24 cellular contexts compared by ENCODE assay signal in the genomic region with DNA sequence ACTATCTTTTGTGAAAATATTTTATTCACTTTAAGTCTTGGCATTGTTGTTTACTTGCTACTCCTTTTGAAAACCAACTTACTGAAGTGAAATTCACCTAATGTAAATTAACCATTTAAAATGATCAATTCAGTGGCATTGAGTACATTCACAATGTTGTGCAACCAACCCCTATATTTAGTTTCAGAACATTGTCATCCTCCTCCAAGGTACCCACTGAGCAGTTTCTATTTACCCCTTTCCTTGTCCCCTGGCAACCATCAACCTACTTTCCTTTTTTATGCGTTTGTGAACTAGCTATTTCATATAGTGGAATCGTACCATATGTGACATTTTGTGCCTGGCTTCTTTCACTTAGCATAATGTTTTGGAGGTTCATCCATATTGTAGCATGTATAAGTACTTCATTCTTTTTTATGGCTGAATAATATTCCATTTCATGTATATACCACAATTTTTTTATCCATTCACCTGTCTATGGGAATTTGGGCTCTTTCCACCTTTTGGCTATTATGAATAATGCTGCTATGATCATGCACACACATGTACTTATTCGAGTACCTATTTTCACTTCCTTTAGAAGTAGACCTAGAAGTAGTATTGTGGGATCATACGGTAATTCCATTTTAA.
DNase-seq lines count a peak whose midpoint lies in the region; ATAC-seq, FAIRE-seq and TF ChIP-seq lines count a peak whose summit lies in the region.
"Had no signal": no experiment of that assay in that cellular context is flagged by ENCODE, and none has a peak within 500 bp of the region (broad histone marks: within the 10 kb centered on the region; RNA-seq: fewer than 3 reads in every experiment).

No MANE protein-coding gene starts in this region.

- H3K27me3 Mint-ChIP-seq in GM23338 (ENCODE audit: insufficient read depth, low read depth, poor library complexity), result peaks cover 10% of the 10 kb centered on the region

- peak overlapping the region; percentile 54 for H2BK5ac ChIP-seq in H1 (ENCODE audit: low read depth, low read length)

- peaks cover 33% of the 10 kb centered on the region for H3K36me3 Mint-ChIP-seq in GM23338 (ENCODE audit: low read depth)
- H3K36me3 Mint-ChIP-seq: IgD-negative memory B cell had no signal

- no peak overlapping the region; the same call in 1 of the 2 replicates for H2BK12ac ChIP-seq in H1 (ENCODE audit: low read depth, low read length)

- H3K4ac ChIP-seq in H1 (replicated peaks; ENCODE audit: insufficient read length, low read depth, low read length), result no peak overlapping the region

- no peaks in the 10 kb centered on the region for H4K20me1 ChIP-seq in GM23338 (replicated peaks; ENCODE audit: insufficient read depth)
- H4K20me1 ChIP-seq in H1 (replicated peaks in 1 of 2; ENCODE audit: control insufficient read depth in 1 of 2, insufficient read depth in 2 of 2, low read length in 2 of 2), result peaks cover 0 to 2% of the 10 kb centered on the region in 2 experiments

- CTCF ChIA-PET in H1 (lab: Charles Lee; ENCODE audit: partially characterized antibody), result interaction anchor here (1.0 to 2.1 kb wide), 7 partner anchors 11 to 110 kb away, joined by 3 to 7 read pairs (median 4); a partner anchor contains a TSS

- ATAC-seq in GM23338, result no peak
- no peak for ATAC-seq in GM19395 (IDR thresholded peaks at IDR 0.05; ENCODE audit: unreplicated experiment)
- ATAC-seq: Right ventricle myocardium inferior had no signal

- peaks cover 76% of the 10 kb centered on the region for H3K4me1 Mint-ChIP-seq in GM23338
- H3K4me1 Mint-ChIP-seq: IgD-negative memory B cell had no signal

- 79% methylated on average over 4 of the region's 4 CpGs; no CpG with 5 or more reads in 1 of the 2 experiments for WGBS in H1 (ENCODE audit: extremely low coverage in 1 of 2, insufficient coverage in 1 of 2, insufficient read length in 1 of 2, insufficient replicate concordance in 2 of 2, low coverage in 1 of 2, low lambda C conversion rate in 2 of 2, missing lambda C conversion rate in 1 of 2), 2 experiments

- peaks cover 58% of the 10 kb centered on the region for H3K4me1 ChIP-seq in ES-I3 (ENCODE audit: insufficient read depth, low read length)
- peaks cover 68% of the 10 kb centered on the region for H3K4me1 ChIP-seq in GM23338 (ENCODE audit: insufficient read depth)
- peaks cover 5 to 40% (median 20%) of the 10 kb centered on the region in 4 experiments for H3K4me1 ChIP-seq in H1 (replicated peaks in 1 of 4; ENCODE audit: control insufficient read depth in 3 of 4, insufficient read depth in 4 of 4, low read length in 3 of 4)
- H3K4me1 ChIP-seq: esophagus squamous epithelium, testis, vagina had no signal

- POLR2A ChIA-PET in H1 (lab: Charles Lee; ENCODE audit: partially characterized antibody), result interaction anchor here (0.6 to 2.3 kb wide), 9 partner anchors 10 to 85 kb away, joined by 3 to 18 read pairs (median 5); a partner anchor contains a TSS

- H3K23ac ChIP-seq in H1 (ENCODE audit: insufficient read length), result no peak overlapping the region

- DNase-seq in GM23338 (ENCODE audit: low spot score) (no peak), NB4 (ENCODE audit: low read depth) (peak; percentile 23), H1 (ENCODE audit: low read depth in 1 of 2, low spot score in 2 of 2) (no peak), frontal cortex (ENCODE audit: low spot score in 2 of 2) (no peak), coronary artery (ENCODE audit: low spot score) (no peak)
- DNase-seq: activated naive CD8-positive, alpha-beta T cell treated with anti-CD3 and anti-CD28 coated beads, Interleukin-2, amount 10 ng/mL, durations not matched to agents 7 days and 5 days; effector CD8-positive, alpha-beta T cell; esophagus squamous epithelium; GDM1; NCI-H1694; NCI-H526 treated with DMSO at 0.1 percent for 48 hours had no signal

- no peak overlapping the region for H3K14ac ChIP-seq in H1 (ENCODE audit: insufficient read length)

- no peak overlapping the region for H2BK15ac ChIP-seq in H1 (ENCODE audit: low read length)

- H4K8ac ChIP-seq in H1 (ENCODE audit: extremely low read depth, insufficient read depth, low read length), result no peak overlapping the region

- H3K79me2 ChIP-seq in GM23338 (replicated peaks; ENCODE audit: insufficient read depth) (peaks cover 85% of the 10 kb centered on the region), H1 (ENCODE audit: control insufficient read depth in 1 of 2, insufficient read depth in 2 of 2, low read length in 2 of 2) (peaks cover 0 to 77% of the 10 kb centered on the region in 2 experiments; a peak in 3 of 4 replicates)

- H3K79me1 ChIP-seq in H1 (ENCODE audit: low read depth, low read length), result no peaks in the 10 kb centered on the region

- peak overlapping the region; percentile 35 for H3K4me3 Mint-ChIP-seq in GM23338
- H3K4me3 Mint-ChIP-seq: activated naive CD8-positive, alpha-beta T cell treated with anti-CD3 and anti-CD28 coated beads, Interleukin-2, amount 10 ng/mL, durations not matched to agents 7 days and 5 days; CD4-positive, alpha-beta T cell; IgD-negative memory B cell had no signal

- no peak overlapping the region for H3K18ac ChIP-seq in H1 (ENCODE audit: extremely low read depth, low read length)

- peak overlapping the region; percentile 37 for H3K4me3 ChIP-seq in GM23338
- no peak overlapping the region for H3K4me3 ChIP-seq in NB4 (ENCODE audit: low read depth, low read length)
- H3K4me3 ChIP-seq in H1 (ENCODE audit: extremely low read depth in 1 of 4, insufficient read depth in 2 of 4, low read depth in 3 of 4, low read length in 4 of 4), result peak overlapping the region in 2 of 4 experiments; percentile 3 to 46; a peak in 2 of 8 replicates
- no peak overlapping the region for H3K4me3 ChIP-seq in coronary artery
- H3K4me3 ChIP-seq: esophagus squamous epithelium, gastroesophageal sphincter, lower lobe of right lung, MG63, testis, vagina had no signal

- H2AFZ ChIP-seq in GM23338, result no peak overlapping the region
- H2AFZ ChIP-seq in H1 (ENCODE audit: low read length), result no peak overlapping the region

- H3K23me2 ChIP-seq in H1 (ENCODE audit: low read depth, low read length), result no peaks in the 10 kb centered on the region; the same call in 1 of the 2 replicates

- H2BK120ac ChIP-seq in H1 (replicated peaks; ENCODE audit: low read depth, low read length), result no peak overlapping the region

- no peak for TF ChIP-seq CTCF in GM23338 (conservative IDR thresholded peaks at IDR 0.05; ENCODE audit: low read depth in 2 of 2)
- no peak for TF ChIP-seq CTCF in NB4 (IDR thresholded peaks at IDR 0.05; ENCODE audit: low read depth, low read length)
- TF ChIP-seq CTCF in H1 (IDR thresholded peaks at IDR 0.05; ENCODE audit: control extremely low read depth in 1 of 3, insufficient read depth in 1 of 3, low read depth in 1 of 3, low read length in 3 of 3), result no peak
- no peak for TF ChIP-seq CTCF in coronary artery (IDR thresholded peaks at IDR 0.05)

- FAIRE-seq in H1 (lab: Jason Lieb, UNC), result peak; percentile 48
- no peak for FAIRE-seq in frontal cortex (lab: Jason Lieb, UNC)
- FAIRE-seq: GM18507 had no signal

- no peak for TF ChIP-seq RAD21 in H1 (IDR thresholded peaks at IDR 0.05 in 1 of 2, conservative IDR thresholded peaks at IDR 0.05 in 1 of 2; ENCODE audit: low read depth in 2 of 2, low read length in 2 of 2)

- H3F3A ChIP-seq in GM23338 (replicated peaks; ENCODE audit: low read depth), result peaks cover 8% of the 10 kb centered on the region; the same call in 1 of the 2 replicates

- H3K27me3 ChIP-seq in GM23338 (ENCODE audit: insufficient read depth) (no peaks in the 10 kb centered on the region), H1 (replicated peaks in 1 of 4; ENCODE audit: control insufficient read depth in 3 of 4, extremely low read depth in 1 of 4, insufficient read depth in 3 of 4, low read length in 3 of 4) (no peaks in the 10 kb centered on the region)
- H3K27me3 ChIP-seq: esophagus squamous epithelium, gastroesophageal sphincter, MG63, neutrophil, testis, vagina had no signal

- no peak overlapping the region for H4K5ac ChIP-seq in H1 (ENCODE audit: insufficient read length, low read depth, low read length)

- H3K9me3 Mint-ChIP-seq in GM23338, result peaks cover 8% of the 10 kb centered on the region; the same call in 2 of the 3 replicates

- peak overlapping the region; percentile 20 for H4K91ac ChIP-seq in H1 (replicated peaks; ENCODE audit: insufficient read length, low read length)

- H3K4me2 ChIP-seq in GM23338 (peak overlapping the region; percentile 56), H1 (ENCODE audit: insufficient read depth in 1 of 2, low read depth in 2 of 2, low read length in 2 of 2) (peak overlapping the region; percentile 64 to 88; a peak in 3 of 4 replicates)

- no peak for TF ChIP-seq EP300 in H1 (IDR thresholded peaks at IDR 0.05; ENCODE audit: borderline replicate concordance in 1 of 2, low read depth in 2 of 2, low read length in 2 of 2)

- 0 out of 2 replicates have a peak overlapping the region, but pooled peaks have one; percentile 43 for H2AK5ac ChIP-seq in H1 (ENCODE audit: low read depth, low read length)

- H3K36me3 ChIP-seq in ES-I3 (ENCODE audit: insufficient read depth, low read length), result no peaks in the 10 kb centered on the region
- H3K36me3 ChIP-seq in GM23338 (ENCODE audit: insufficient read depth), result no peaks in the 10 kb centered on the region
- H3K36me3 ChIP-seq in H1 (ENCODE audit: control insufficient read depth in 2 of 4, insufficient read depth in 4 of 4, low read length in 3 of 4), result no peaks in the 10 kb centered on the region
- H3K36me3 ChIP-seq: esophagus squamous epithelium, lower lobe of right lung, MG63, neutrophil, vagina had no signal

- no peak for TF ChIP-seq POLR2A in NB4 (IDR thresholded peaks at IDR 0.05; ENCODE audit: extremely low read depth, insufficient read length)
- TF ChIP-seq POLR2A in H1 (IDR thresholded peaks at IDR 0.05; ENCODE audit: control extremely low read depth in 1 of 2, low read depth in 2 of 2, low read length in 2 of 2), result no peak

- H2BK20ac ChIP-seq in H1 (ENCODE audit: low read length), result 0 out of 2 replicates have a peak overlapping the region, but pooled peaks have one; percentile 15

- H3K9ac ChIP-seq in ES-I3 (ENCODE audit: low read depth, low read length) (peak overlapping the region; percentile 28; the same call in 1 of the 2 replicates), H1 (replicated peaks in 1 of 4; ENCODE audit: extremely low read depth in 1 of 4, low read depth in 3 of 4, low read length in 3 of 4) (no peak overlapping the region)

- no peaks in the 10 kb centered on the region for H3K9me2 ChIP-seq in GM23338 (ENCODE audit: insufficient read depth)

- H3K9me3 ChIP-seq in ES-I3 (ENCODE audit: control insufficient read depth, insufficient read depth, low read length) (no peaks in the 10 kb centered on the region), H1 (ENCODE audit: insufficient read depth in 2 of 2, low read depth in 1 of 2, low read length in 1 of 2) (peaks cover 0 to 5% of the 10 kb centered on the region in 2 experiments; a peak in 1 of 4 replicates)
- H3K9me3 ChIP-seq: esophagus squamous epithelium, gastroesophageal sphincter, lower lobe of right lung, MG63, neutrophil, testis, vagina had no signal

- H3K56ac ChIP-seq in H1 (replicated peaks; ENCODE audit: insufficient read length, low read depth, low read length), result no peak overlapping the region

- H3K27ac ChIP-seq in GM23338 (ENCODE audit: low read depth) (peak overlapping the region; percentile 97), H1 (ENCODE audit: low read depth, low read length) (peak overlapping the region; percentile 90; the same call in 1 of the 2 replicates), coronary artery (no peak overlapping the region)
- H3K27ac ChIP-seq: esophagus squamous epithelium, gastroesophageal sphincter, HL-60, lower lobe of right lung, neutrophil, testis, vagina had no signal

- H3K27ac Mint-ChIP-seq in GM23338, result peak overlapping the region; percentile 99
- H3K27ac Mint-ChIP-seq: activated naive CD8-positive, alpha-beta T cell treated with anti-CD3 and anti-CD28 coated beads, Interleukin-2, amount 10 ng/mL, durations not matched to agents 7 days and 5 days; CD4-positive, alpha-beta T cell; IgD-negative memory B cell had no signal

Comparison
In these comparisons a context has a peak if more than half of its experiments do, and no peak if none do; other contexts are left out.
1. H3K27ac ChIP-seq: peak in GM23338 (single experiment) and H1 (single experiment); none in coronary artery (0 of 2).